In genomic region chr17:8222630-8223355, GRCh38 we compare ENCODE assay signal across 8 cellular contexts. TPM values are rescaled to one million over a fixed set of nuclear protein-coding genes. Genes with fewer than 3 reads are reported as not detected.
DNase-seq lines count a peak whose midpoint lies in the region; ATAC-seq and TF ChIP-seq lines count a peak whose summit lies in the region.

No MANE protein-coding gene starts in this region.

- peak; percentile 32 for ATAC-seq in GM21447 (IDR thresholded peaks at IDR 0.05; ENCODE audit: unreplicated experiment)
- ATAC-seq in activated T-cell treated with anti-CD3 and anti-CD28 coated beads, Interleukin-2, amount 50 U/mL, for 4 hours = peak; percentile 44 to 53

- no peaks in the 10 kb centered on the region for H3K79me2 ChIP-seq in PC-9 (ENCODE audit: low read depth)

- TF ChIP-seq POLR2A in esophagus muscularis mucosa (IDR thresholded peaks at IDR 0.05; ENCODE audit: low read depth) = no peak

- H3K9me3 Mint-ChIP-seq in Calu3 (ENCODE audit: low read depth, unreplicated experiment) = no peaks in the 10 kb centered on the region
- no peaks in the 10 kb centered on the region for H3K9me3 Mint-ChIP-seq in activated T-cell treated with anti-CD3 and anti-CD28 coated beads, Interleukin-2, amount 50 U/mL, for 4 hours

- peak overlapping the region; percentile 72 for H3K9ac ChIP-seq in HUES64 (ENCODE audit: low read depth, low read length)

- no peak for TF ChIP-seq EP300 in esophagus muscularis mucosa (IDR thresholded peaks at IDR 0.05)

- POLR2A ChIA-PET in PC-9 (lab: Charles Lee; ENCODE audit: unreplicated experiment) = interaction anchor here (0.5 to 1.2 kb wide), 12 partner anchors 12 to 413 kb away, joined by 3 to 15 read pairs (median 5); partner anchors contain the start of genes AURKB, RANGRF and SLC25A35

- peaks cover 6% of the 10 kb centered on the region for H3K36me3 ChIP-seq in HUES64 (ENCODE audit: insufficient read depth, low read length)
- H3K36me3 ChIP-seq in PC-9 (ENCODE audit: low read depth) = no peaks in the 10 kb centered on the region
- peaks cover 3 to 7% (median 5%) of the 10 kb centered on the region in 4 donors for H3K36me3 ChIP-seq in esophagus muscularis mucosa

- peaks cover 20% of the 10 kb centered on the region for H3K4me1 Mint-ChIP-seq in Calu3 (ENCODE audit: low read depth, unreplicated experiment)
- peaks cover 62% of the 10 kb centered on the region for H3K4me1 Mint-ChIP-seq in activated T-cell treated with anti-CD3 and anti-CD28 coated beads, Interleukin-2, amount 50 U/mL, for 4 hours (ENCODE audit: low read depth)

- H3K27ac ChIP-seq in HUES64 (ENCODE audit: low read depth, low read length) (peak overlapping the region; percentile 91), PC-9 (peak overlapping the region; percentile 87), esophagus muscularis mucosa (replicated peaks in 1 of 4) (peak overlapping the region; percentile 93 to 98 (median 96))

- peak overlapping the region; percentile 83 for H3K4me2 ChIP-seq in PC-9

- peaks cover 65% of the 10 kb centered on the region for H3K36me3 Mint-ChIP-seq in Calu3 (ENCODE audit: insufficient read depth, unreplicated experiment)
- H3K36me3 Mint-ChIP-seq in activated T-cell treated with anti-CD3 and anti-CD28 coated beads, Interleukin-2, amount 50 U/mL, for 4 hours (ENCODE audit: insufficient read depth) = peaks cover 15% of the 10 kb centered on the region

- TF ChIP-seq CTCF in Calu3 (IDR thresholded peaks at IDR 0.05; ENCODE audit: unreplicated experiment) (no peak), PC-9 (conservative IDR thresholded peaks at IDR 0.05) (no peak), esophagus muscularis mucosa (IDR thresholded peaks at IDR 0.05) (no peak)

- H3K4me1 ChIP-seq in HUES64 (ENCODE audit: insufficient read depth, low read length) (0 out of 2 replicates have a peak, but pooled peaks cover 4% of the 10 kb centered on the region), PC-9 (replicated peaks; ENCODE audit: insufficient read depth) (peaks cover 11% of the 10 kb centered on the region), esophagus muscularis mucosa (peaks cover 10 to 52% (median 46%) of the 10 kb centered on the region in 4 donors)

- DNase-seq in Calu3 (peak; percentile 88), PC-9 (peak; percentile 73 to 92), esophagus muscularis mucosa (ENCODE audit: extremely low spot score) (peak; percentile 99), myocyte (ENCODE audit: low read depth) (peak; percentile 92)
- peak; percentile 87 for DNase-seq in activated T-cell treated with anti-CD3 and anti-CD28 coated beads, Interleukin-2, amount 50 U/mL, for 4 hours
- peak; percentile 84 for DNase-seq in stimulated activated CD8-positive, alpha-beta memory T cell treated with anti-CD3 and anti-CD28 coated beads, Interleukin-7, amount 100 ng/mL, for 24 hours (ENCODE audit: low read depth)

- H3K9me2 ChIP-seq in PC-9 (ENCODE audit: insufficient read depth) = no peaks in the 10 kb centered on the region

- H4K20me1 ChIP-seq in PC-9 (ENCODE audit: insufficient read depth) = no peaks in the 10 kb centered on the region

- CTCF ChIA-PET in Calu3 (lab: Charles Lee) (interaction anchor here (0.7 to 1.2 kb wide), 4 partner anchors 31 to 153 kb away, joined by 3 to 5 read pairs (median 3); no protein-coding TSS in a partner anchor), PC-9 (lab: Charles Lee) (interaction anchor here (0.6 to 1.0 kb wide), 3 partner anchors 27 to 153 kb away, joined by 3 to 8 read pairs (median 4); partner anchors contain the start of gene SLC25A35)

- under 1% methylated on average over 49 of the region's 49 CpGs for WGBS in HUES64
- under 1% methylated on average over 43 of the region's 49 CpGs for WGBS in esophagus muscularis mucosa

- H2AFZ ChIP-seq in PC-9 = peak overlapping the region; percentile 89

- intact Hi-C loops in Calu3 (cut with micrococcal nuclease; ENCODE audit: unreplicated experiment) = loop anchor here (5.0 to 10.0 kb wide), 2 partner anchors 82 to 85 kb away; no protein-coding TSS in a partner anchor
- intact Hi-C loops in PC-9 (cut with micrococcal nuclease; ENCODE audit: unreplicated experiment) = loop anchor here (1.0 to 10.0 kb wide), 6 partner anchors 25 to 522 kb away; partner anchors contain the start of genes CCDC42, RPL26 and SLC25A35
- intact Hi-C loops in esophagus muscularis mucosa (cut with DNase I) = loop anchor here (10.0 kb wide), 1 partner anchor 162 kb away; the partner anchor contains the start of gene RPL26

- peak overlapping the region; percentile 75 for H3K4me3 ChIP-seq in HUES64 (ENCODE audit: low read length)
- peak overlapping the region; percentile 80 for H3K4me3 ChIP-seq in PC-9
- H3K4me3 ChIP-seq in esophagus muscularis mucosa = peak overlapping the region; percentile 63 to 72 (median 68)

- H3K27ac Mint-ChIP-seq in Calu3 (ENCODE audit: unreplicated experiment) = peak overlapping the region; percentile 99

- H3K9me3 ChIP-seq in HUES64 (ENCODE audit: insufficient read depth, low read depth, low read length) (no peaks in the 10 kb centered on the region), PC-9 (ENCODE audit: insufficient read depth, low read depth) (no peaks in the 10 kb centered on the region), esophagus muscularis mucosa (no peaks in the 10 kb centered on the region)

- TSS peak; percentile 40 for BruUV-seq in Calu3 (replicated peaks; lab: Mats Ljungman, UMichigan)
- BruUV-seq in PC-9 (replicated peaks; lab: Mats Ljungman, UMichigan) = TSS peak; percentile 38

- H3K27me3 Mint-ChIP-seq in Calu3 (ENCODE audit: unreplicated experiment) = no peaks in the 10 kb centered on the region
- no peaks in the 10 kb centered on the region for H3K27me3 Mint-ChIP-seq in activated T-cell treated with anti-CD3 and anti-CD28 coated beads, Interleukin-2, amount 50 U/mL, for 4 hours (ENCODE audit: low read depth)

- H3K4me3 Mint-ChIP-seq in Calu3 (ENCODE audit: low read depth, unreplicated experiment) = peak overlapping the region; percentile 87
- H3K4me3 Mint-ChIP-seq in activated T-cell treated with anti-CD3 and anti-CD28 coated beads, Interleukin-2, amount 50 U/mL, for 4 hours = peak overlapping the region; percentile 96

- H3F3A ChIP-seq in PC-9 (ENCODE audit: insufficient read depth, low read depth) = peaks cover 50% of the 10 kb centered on the region

- H3K27me3 ChIP-seq in HUES64 (ENCODE audit: insufficient read depth, low read length) (no peaks in the 10 kb centered on the region), PC-9 (ENCODE audit: insufficient read depth, low read depth) (no peaks in the 10 kb centered on the region), esophagus muscularis mucosa (no peaks in the 10 kb centered on the region)

RNA-seq across cellular contexts. Expression of gene AURKB, which starts 12.4 kb away (rescaled TPM):
- total RNA-seq in Calu3 (2022) (66.8 and 78.9 TPM in 2 replicates), PC-9 (2021) (159 and 167 TPM in 2 replicates), esophagus muscularis mucosa (1 to 10 TPM in 1 of 4 donors, not detected in 3; 1.5 TPM), myocyte (1.3 and 2.0 TPM in 2 replicates)
- polyA plus RNA-seq in HUES64 (2013, experiment 1 of 2) = 119 TPM
- 134 TPM for polyA plus RNA-seq in HUES64 (2013, experiment 2 of 2)
- 1 to 10 TPM; 6.2 to 6.7 (median 6.7) TPM for total RNA-seq in activated T-cell treated with anti-CD3 and anti-CD28 coated beads, Interleukin-2, amount 50 U/mL, for 4 hours
- 0.29 TPM for polyA plus RNA-seq in myocyte (2012)

RNA-seq across cellular contexts. Expression of gene CTC1, which starts 25.1 kb away (rescaled TPM):
- total RNA-seq in Calu3 (2022) = 31.8 and 33.2 TPM in 2 replicates
- 12.4 TPM for polyA plus RNA-seq in HUES64 (2013, experiment 1 of 2)
- 10.8 TPM for polyA plus RNA-seq in HUES64 (2013, experiment 2 of 2)
- total RNA-seq in PC-9 (2021) = 28.1 and 41.2 TPM in 2 replicates
- total RNA-seq in activated T-cell treated with anti-CD3 and anti-CD28 coated beads, Interleukin-2, amount 50 U/mL, for 4 hours = 10 to 100 TPM; 51.2 to 56.7 (median 53.9) TPM
- total RNA-seq in esophagus muscularis mucosa = 10 to 100 TPM; 15.4 to 24.1 (median 17.2) TPM
- 2.9 and 3.8 TPM in 2 replicates for total RNA-seq in myocyte
- polyA plus RNA-seq in myocyte (2012) = 5.1 TPM

RNA-seq across cellular contexts. Expression of gene PFAS, which starts 26.3 kb away (rescaled TPM):
- total RNA-seq in Calu3 (2022) (62.3 and 66.8 TPM in 2 replicates), PC-9 (2021) (54.5 and 68.2 TPM in 2 replicates), esophagus muscularis mucosa (10 to 100 TPM in 2 of 4 donors, 1 to 10 TPM in 2; 8.8 to 15.2 (median 11.2) TPM), myocyte (16.1 and 20.6 TPM in 2 replicates)
- 63.3 TPM for polyA plus RNA-seq in HUES64 (2013, experiment 1 of 2)
- polyA plus RNA-seq in HUES64 (2013, experiment 2 of 2) = 55.2 TPM
- total RNA-seq in activated T-cell treated with anti-CD3 and anti-CD28 coated beads, Interleukin-2, amount 50 U/mL, for 4 hours = 100 to 1,000 TPM; 222 to 271 (median 254) TPM
- polyA plus RNA-seq in myocyte (2012) = 10.9 TPM

RNA-seq across cellular contexts. Expression of gene BORCS6, which starts 32.8 kb away (rescaled TPM):
- total RNA-seq in Calu3 (2022) = 3.7 and 3.9 TPM in 2 replicates
- 2.6 TPM for polyA plus RNA-seq in HUES64 (2013, experiment 1 of 2)
- polyA plus RNA-seq in HUES64 (2013, experiment 2 of 2) = 3.0 TPM
- 6.4 and 8.0 TPM in 2 replicates for total RNA-seq in PC-9 (2021)
- 1 to 10 TPM; 5.0 to 5.6 (median 5.2) TPM for total RNA-seq in activated T-cell treated with anti-CD3 and anti-CD28 coated beads, Interleukin-2, amount 50 U/mL, for 4 hours
- 10 to 100 TPM in 3 of 4 donors, 1 to 10 TPM in 1; 8.6 to 22.4 (median 13.9) TPM for total RNA-seq in esophagus muscularis mucosa
- 13.1 and 14.0 TPM in 2 replicates for total RNA-seq in myocyte
- polyA plus RNA-seq in myocyte (2012) = 7.6 TPM

RNA-seq across cellular contexts. Expression of gene TMEM107, which starts 46.6 kb away (rescaled TPM):
- total RNA-seq in Calu3 (2022) (12.2 and 13.5 TPM in 2 replicates), PC-9 (2021) (58.5 and 59.1 TPM in 2 replicates), esophagus muscularis mucosa (10 to 100 TPM; 10.4 to 17.8 (median 13.6) TPM), myocyte (11.5 and 15.9 TPM in 2 replicates)
- polyA plus RNA-seq in HUES64 (2013, experiment 1 of 2) = 29.8 TPM
- polyA plus RNA-seq in HUES64 (2013, experiment 2 of 2) = 35.4 TPM
- 10 to 100 TPM; 11.9 to 18.6 (median 18.1) TPM for total RNA-seq in activated T-cell treated with anti-CD3 and anti-CD28 coated beads, Interleukin-2, amount 50 U/mL, for 4 hours
- 26.8 TPM for polyA plus RNA-seq in myocyte (2012)

Comparison
In these comparisons a context has a peak if more than half of its experiments do, and no peak if none do; other contexts are left out.
1. Peak in every context shown above with its lines: DNase-seq, ATAC-seq, H3K4me3 ChIP-seq and H3K27ac ChIP-seq.